In genomic region chr14:35682802-35683201, GRCh38 we compare ENCODE assay signal across 17 cellular contexts.
"Had no signal": no experiment of that assay in that cellular context is flagged by ENCODE, and none has a peak within 500 bp of the region (broad histone marks: within the 10 kb centered on the region; RNA-seq: fewer than 3 reads in every experiment).

No MANE protein-coding gene starts in this region.

- H3K27ac ChIP-seq: psoas muscle, spleen, suprapubic skin had no signal

- H3K9me3 ChIP-seq: psoas muscle, spleen, suprapubic skin had no signal

- H3K27ac Mint-ChIP-seq: activated CD4-positive, alpha-beta T cell treated with anti-CD3 and anti-CD28 coated beads, Interleukin-2, amount 10 ng/mL, durations not matched to agents 24 days and 14 days; activated naive CD4-positive, alpha-beta T cell treated with anti-CD3 and anti-CD28 coated beads, Interleukin-2, amount 50 U/mL, for 72 hours; activated T-cell treated with anti-CD3 and anti-CD28 coated beads, Interleukin-2, amount 50 U/mL, for 72 hours; nephron; stimulated activated naive CD8-positive, alpha-beta T cell treated with anti-CD3 and anti-CD28 coated beads, Interleukin-15, Interleukin-2, amounts not matched to agents 100 ng/mL and 50 ng/mL, for 24 hours had no signal

- H3K27me3 Mint-ChIP-seq: activated CD4-positive, alpha-beta T cell treated with anti-CD3 and anti-CD28 coated beads, Interleukin-2, amount 10 ng/mL, durations not matched to agents 24 days and 14 days; stimulated activated naive CD8-positive, alpha-beta T cell treated with anti-CD3 and anti-CD28 coated beads, Interleukin-15, Interleukin-2, amounts not matched to agents 100 ng/mL and 50 ng/mL, for 24 hours had no signal

- H3K4me1 ChIP-seq: psoas muscle, spleen, suprapubic skin had no signal

- H3K4me3 Mint-ChIP-seq: activated CD4-positive, alpha-beta T cell treated with anti-CD3 and anti-CD28 coated beads, Interleukin-2, amount 10 ng/mL, durations not matched to agents 24 days and 14 days; activated T-cell treated with anti-CD3 and anti-CD28 coated beads, Interleukin-2, amount 50 U/mL, for 72 hours; nephron; stimulated activated naive CD8-positive, alpha-beta T cell treated with anti-CD3 and anti-CD28 coated beads, Interleukin-15, Interleukin-2, amounts not matched to agents 100 ng/mL and 50 ng/mL, for 24 hours had no signal

- H3K4me1 Mint-ChIP-seq: activated CD4-positive, alpha-beta T cell treated with anti-CD3 and anti-CD28 coated beads, Interleukin-2, amount 10 ng/mL, durations not matched to agents 24 days and 14 days; nephron had no signal

- H3K9me3 Mint-ChIP-seq: activated CD4-positive, alpha-beta T cell treated with anti-CD3 and anti-CD28 coated beads, Interleukin-2, amount 10 ng/mL, durations not matched to agents 24 days and 14 days; activated naive CD4-positive, alpha-beta T cell treated with anti-CD3 and anti-CD28 coated beads, Interleukin-2, amount 50 U/mL, for 72 hours; activated T-cell treated with anti-CD3 and anti-CD28 coated beads, Interleukin-2, amount 50 U/mL, for 72 hours; nephron; stimulated activated naive CD8-positive, alpha-beta T cell treated with anti-CD3 and anti-CD28 coated beads, Interleukin-15, Interleukin-2, amounts not matched to agents 100 ng/mL and 50 ng/mL, for 24 hours had no signal

- H3K4me3 ChIP-seq: psoas muscle, spleen, suprapubic skin had no signal

- DNase-seq: activated CD4-positive, alpha-beta T cell treated with anti-CD3 and anti-CD28 coated beads, Interleukin-2, amount 10 ng/mL, durations not matched to agents 24 days and 14 days; activated CD4-positive, CD25-positive, alpha-beta regulatory T cell; activated CD8-positive, alpha-beta memory T cell treated with anti-CD3 and anti-CD28 coated beads, Interleukin-2, amount 50 U/mL, for 48 hours; activated gamma-delta T cell; activated T-cell treated with anti-CD3 and anti-CD28 coated beads, Interleukin-2, amount 50 U/mL, for 72 hours; amniotic stem cell; effector memory CD4-positive, alpha-beta T cell; hippocampal formation; kidney; psoas muscle; spleen; trophoblast cell had no signal

- ATAC-seq: activated naive CD4-positive, alpha-beta T cell treated with anti-CD3 and anti-CD28 coated beads, Interleukin-2, amount 50 U/mL, for 72 hours; activated T-cell treated with anti-CD3 and anti-CD28 coated beads, Interleukin-2, amount 50 U/mL, for 72 hours; psoas muscle; sciatic nerve had no signal

- FAIRE-seq: kidney had no signal

- H3K27me3 ChIP-seq: spleen, suprapubic skin had no signal

- H3K36me3 Mint-ChIP-seq: activated naive CD4-positive, alpha-beta T cell treated with anti-CD3 and anti-CD28 coated beads, Interleukin-2, amount 50 U/mL, for 72 hours had no signal
